Comparison of ENCODE assay signal across 8 cellular contexts in the genomic region with DNA sequence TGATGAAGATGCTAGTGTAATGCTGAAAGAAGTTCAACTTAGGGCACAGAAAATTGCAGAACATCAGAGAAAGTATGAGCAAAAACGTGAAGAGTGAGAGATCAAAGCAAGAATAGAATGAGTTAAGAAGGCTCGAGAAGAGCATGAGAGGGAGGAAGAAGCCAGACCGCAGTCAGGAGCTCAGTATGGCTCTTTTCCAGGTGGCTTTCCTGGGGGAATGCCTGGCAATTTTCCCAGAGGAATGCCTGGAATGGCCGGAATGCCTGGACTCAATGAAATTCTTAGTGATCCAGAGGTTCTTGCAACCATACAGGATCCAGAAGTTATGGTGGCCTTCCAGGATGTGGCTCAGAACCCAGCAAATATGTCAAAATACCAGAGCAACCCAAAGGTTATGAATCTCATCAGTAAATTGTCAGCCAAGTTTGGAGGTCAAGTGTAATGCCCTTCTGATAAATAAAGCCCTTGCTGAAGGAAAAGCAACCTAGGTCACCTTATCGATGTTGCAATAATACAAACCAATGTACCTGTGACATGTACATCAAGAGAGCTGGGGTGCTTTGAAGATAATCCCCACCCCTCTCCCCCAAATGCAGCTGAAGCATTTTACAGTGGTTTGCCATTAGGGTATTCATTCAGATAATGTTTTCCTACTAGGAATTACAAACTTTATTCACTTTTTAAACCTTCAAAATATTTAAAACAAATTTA.
A peak's percentile ranks its signal among the peaks of the same experiment; 100 is the strongest.
DNase-seq lines count a peak whose midpoint lies in the region; ATAC-seq, FAIRE-seq and TF ChIP-seq lines count a peak whose summit lies in the region.
"Not testable (repeated sequence)": the region's sequence is repeated elsewhere in the genome, so short reads cannot be mapped to it uniquely, and the experiment has no call there.

No MANE protein-coding gene starts in this region.

- not testable (repeated sequence) for TF ChIP-seq POLR2A in HepG2 (IDR thresholded peaks at IDR 0.05; ENCODE audit: insufficient read depth in 1 of 2, low read depth in 2 of 2, low read length in 2 of 2); stomach (IDR thresholded peaks at IDR 0.05)

- not testable (repeated sequence) for FAIRE-seq in HepG2 (lab: Jason Lieb, UNC)

- H3K9me3 Mint-ChIP-seq in MCF 10A (ENCODE audit: unreplicated experiment), result peaks cover 14% of the 10 kb centered on the region

- H3K79me2 ChIP-seq in HepG2 (ENCODE audit: insufficient read depth, low read length), result not testable (repeated sequence)

- in situ Hi-C loops in HepG2 (cut with HindIII; ENCODE audit: extremely low pct_ligation_motif_present, low pct_unique_long_range_greater_than_20kb), result not testable (repeated sequence)

- not testable (repeated sequence) for H3K36me3 Mint-ChIP-seq in MCF 10A (ENCODE audit: insufficient read depth, unreplicated experiment)

- ATAC-seq in HepG2, result not testable (repeated sequence)

- not testable (repeated sequence) for H3K27me3 ChIP-seq in HepG2 (ENCODE audit: control insufficient read depth in 1 of 2, insufficient read depth in 2 of 2, low read length in 2 of 2); stomach

- 4% methylated on average over 5 of the region's 5 CpGs for WGBS in HepG2 (ENCODE audit: low lambda C conversion rate)
- 26 to 47% (median 39%) methylated on average over 5 of the region's 5 CpGs for WGBS in stomach, 5 donors

- TF ChIP-seq EP300 in HepG2 (IDR thresholded peaks at IDR 0.05; ENCODE audit: low read depth in 2 of 2, low read length in 2 of 2); HepG2 (CRISPR knock-in tag; IDR thresholded peaks at IDR 0.05; ENCODE audit: borderline replicate concordance); stomach (IDR thresholded peaks at IDR 0.05): not testable (repeated sequence)

- not testable (repeated sequence) for H3K27ac ChIP-seq in HepG2 (ENCODE audit: extremely low read length, insufficient read depth, low read length); stomach

- TF ChIP-seq RAD21 in HepG2 (CRISPR knock-in tag; IDR thresholded peaks at IDR 0.05), result not testable (repeated sequence)

- H3K4me2 ChIP-seq in HepG2 (ENCODE audit: low read depth, low read length), result not testable (repeated sequence)

- H4K20me1 ChIP-seq in HepG2 (ENCODE audit: insufficient read depth, low read length), result not testable (repeated sequence)

- not testable (repeated sequence) for TF ChIP-seq CTCF in MCF 10A (IDR thresholded peaks at IDR 0.05; ENCODE audit: unreplicated experiment); HepG2 (CRISPR knock-in tag; IDR thresholded peaks at IDR 0.05); stomach (IDR thresholded peaks at IDR 0.05)

- H3K4me1 Mint-ChIP-seq in MCF 10A (ENCODE audit: insufficient read depth, unreplicated experiment), result not testable (repeated sequence)

- not testable (repeated sequence) for H3K27me3 Mint-ChIP-seq in MCF 10A (ENCODE audit: insufficient read depth, unreplicated experiment)

- not testable (repeated sequence) for H3K4me1 ChIP-seq in HepG2 (ENCODE audit: insufficient read depth, low read length); stomach

- POLR2A ChIA-PET in MCF 10A (lab: Yijun Ruan, JAX); HepG2 (lab: Yijun Ruan, JAX): not testable (repeated sequence)

- H3K36me3 ChIP-seq in HepG2 (replicated peaks in 1 of 2; ENCODE audit: control insufficient read depth in 1 of 2, insufficient read depth in 2 of 2, low read length in 2 of 2); stomach: not testable (repeated sequence)

- H2AFZ ChIP-seq in HepG2 (ENCODE audit: low read length), result not testable (repeated sequence)

- not testable (repeated sequence) for H3K9ac ChIP-seq in HepG2 (ENCODE audit: insufficient read depth, low read depth, low read length)

- not testable (repeated sequence) for H3K4me3 ChIP-seq in HepG2 (replicated peaks in 1 of 3; ENCODE audit: insufficient read depth in 1 of 3, low read depth in 2 of 3, low read length in 3 of 3); stomach

- intact Hi-C loops in MCF 10A (cut with micrococcal nuclease); HepG2 (cut with micrococcal nuclease; ENCODE audit: unreplicated experiment); stomach (cut with DNase I; ENCODE audit: low total_unique reads): not testable (repeated sequence)

- not testable (repeated sequence) for H3K27ac Mint-ChIP-seq in MCF 10A (ENCODE audit: low read depth, unreplicated experiment)

- BruUV-seq in MCF 10A (replicated peaks; lab: Mats Ljungman, UMichigan); HepG2 (replicated peaks; lab: Mats Ljungman, UMichigan): not testable (repeated sequence)

- not testable (repeated sequence) for H3K4me3 Mint-ChIP-seq in MCF 10A (ENCODE audit: unreplicated experiment)

- CTCF ChIA-PET in MCF 10A (lab: Yijun Ruan, JAX); HepG2 (lab: Yijun Ruan, JAX; ENCODE audit: low intra/inter-chr PET ratio, low total read pairs): not testable (repeated sequence)

- DNase-seq in AG20443 (ENCODE audit: low spot score) (peak; percentile 60), H4 (ENCODE audit: low spot score) (peak; percentile 43), LHCN-M2 (ENCODE audit: low read depth) (peak; percentile 82), SW 1271 (lab: John Stamatoyannopoulos, UW) (peak; percentile 11 to 56), MCF 10A (ENCODE audit: unreplicated experiment) (peak; percentile 54), fibroblast of peridontal ligament (ENCODE audit: extremely low read depth) (peak; percentile 88), stomach (peak; percentile 28)
- not testable (repeated sequence) for DNase-seq in HepG2 (ENCODE audit: low spot score)

- H3K9me3 ChIP-seq in HepG2 (ENCODE audit: low read length) (peaks cover 20% of the 10 kb centered on the region), stomach (peaks cover 6 to 23% (median 14%) of the 10 kb centered on the region in 4 donors)

TF ChIP-seq in HepG2, 621 proteins besides CTCF, POLR2A, EP300 and RAD21:
- TF ChIP-seq CEBPB (IDR thresholded peaks at IDR 0.05; ENCODE audit: borderline replicate concordance, low read depth, low read length), result peak; percentile 74
- TF ChIP-seq TEAD3 (CRISPR knock-in tag; optimal IDR thresholded peaks at IDR 0.05; ENCODE audit: borderline replicate concordance), result peak; percentile 22
